Comparison of ENCODE assay signal across 2 cellular contexts in the genomic region with DNA sequence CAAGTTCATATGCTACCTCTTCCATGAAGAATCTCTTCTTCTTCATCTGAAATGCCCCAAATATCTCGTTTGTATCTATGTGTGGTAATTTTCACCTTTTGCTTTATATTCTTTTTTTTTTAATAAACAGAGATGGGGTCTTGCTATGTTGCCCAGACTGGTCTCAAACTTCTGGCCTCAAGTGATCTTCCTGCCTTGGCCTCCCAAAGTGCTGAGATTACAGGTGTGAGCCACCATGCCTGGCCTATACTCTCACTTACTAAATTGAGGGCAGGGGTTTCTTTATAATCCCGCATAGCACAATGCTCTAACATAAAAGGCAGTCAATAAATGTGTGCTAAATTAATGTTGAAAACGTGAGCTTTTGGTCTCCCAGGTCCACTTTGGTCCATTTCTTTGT.
TF ChIP-seq lines count a peak whose summit lies in the region.

No MANE protein-coding gene starts in this region.

TF ChIP-seq in A549, 52 proteins besides CTCF, POLR2A, EP300 and RAD21:
- no peak for TF ChIP-seq CBX8 (IDR thresholded peaks at IDR 0.05)
- no peak for TF ChIP-seq RFX5 (IDR thresholded peaks at IDR 0.05)
- TF ChIP-seq FOSB (CRISPR knock-in tag; IDR thresholded peaks at IDR 0.05): no peak
- TF ChIP-seq ESRRA (IDR thresholded peaks at IDR 0.05; ENCODE audit: borderline replicate concordance, low read length): no peak
- TF ChIP-seq SMC3 (IDR thresholded peaks at IDR 0.05): no peak
- no peak for TF ChIP-seq KDM1A (IDR thresholded peaks at IDR 0.05; ENCODE audit: low read depth)
- no peak for TF ChIP-seq NFE2L2 (conservative IDR thresholded peaks at IDR 0.05; ENCODE audit: low read length)
- TF ChIP-seq NR3C1 (IDR thresholded peaks at IDR 0.05): no peak

TF ChIP-seq in H1, 55 proteins besides CTCF, POLR2A, EP300 and RAD21:
- TF ChIP-seq RBBP5 (IDR thresholded peaks at IDR 0.05; ENCODE audit: borderline replicate concordance, low read depth, low read length) (no peak), NANOG (IDR thresholded peaks at IDR 0.05; ENCODE audit: insufficient read depth, low read depth, low read length, poor library complexity, severe bottlenecking) (no peak), SP1 (IDR thresholded peaks at IDR 0.05; ENCODE audit: low read depth, low read length) (no peak), SIN3A (conservative IDR thresholded peaks at IDR 0.05 in 1 of 2, IDR thresholded peaks at IDR 0.05 in 1 of 2; ENCODE audit: low read depth in 1 of 2, low read length in 2 of 2) (no peak), SRF (IDR thresholded peaks at IDR 0.05; ENCODE audit: low read depth, low read length) (no peak), PHF8 (conservative IDR thresholded peaks at IDR 0.05; ENCODE audit: low read depth, low read length) (no peak), MAFK (IDR thresholded peaks at IDR 0.05; ENCODE audit: low read depth, low read length) (no peak), TCF12 (IDR thresholded peaks at IDR 0.05; ENCODE audit: low read depth, low read length) (no peak), GABPA (IDR thresholded peaks at IDR 0.05; ENCODE audit: borderline replicate concordance, insufficient read depth, low read length) (no peak), YY1 (IDR thresholded peaks at IDR 0.05; ENCODE audit: low read depth, low read length) (no peak), SP2 (IDR thresholded peaks at IDR 0.05; ENCODE audit: low read length) (no peak), TEAD4 (IDR thresholded peaks at IDR 0.05; ENCODE audit: low read depth, low read length) (no peak), SAP30 (IDR thresholded peaks at IDR 0.05; ENCODE audit: insufficient read depth, insufficient replicate concordance, low read length) (no peak), CBX8 (IDR thresholded peaks at IDR 0.05; ENCODE audit: borderline replicate concordance, low read depth, low read length) (no peak)
